In the genomic region with DNA sequence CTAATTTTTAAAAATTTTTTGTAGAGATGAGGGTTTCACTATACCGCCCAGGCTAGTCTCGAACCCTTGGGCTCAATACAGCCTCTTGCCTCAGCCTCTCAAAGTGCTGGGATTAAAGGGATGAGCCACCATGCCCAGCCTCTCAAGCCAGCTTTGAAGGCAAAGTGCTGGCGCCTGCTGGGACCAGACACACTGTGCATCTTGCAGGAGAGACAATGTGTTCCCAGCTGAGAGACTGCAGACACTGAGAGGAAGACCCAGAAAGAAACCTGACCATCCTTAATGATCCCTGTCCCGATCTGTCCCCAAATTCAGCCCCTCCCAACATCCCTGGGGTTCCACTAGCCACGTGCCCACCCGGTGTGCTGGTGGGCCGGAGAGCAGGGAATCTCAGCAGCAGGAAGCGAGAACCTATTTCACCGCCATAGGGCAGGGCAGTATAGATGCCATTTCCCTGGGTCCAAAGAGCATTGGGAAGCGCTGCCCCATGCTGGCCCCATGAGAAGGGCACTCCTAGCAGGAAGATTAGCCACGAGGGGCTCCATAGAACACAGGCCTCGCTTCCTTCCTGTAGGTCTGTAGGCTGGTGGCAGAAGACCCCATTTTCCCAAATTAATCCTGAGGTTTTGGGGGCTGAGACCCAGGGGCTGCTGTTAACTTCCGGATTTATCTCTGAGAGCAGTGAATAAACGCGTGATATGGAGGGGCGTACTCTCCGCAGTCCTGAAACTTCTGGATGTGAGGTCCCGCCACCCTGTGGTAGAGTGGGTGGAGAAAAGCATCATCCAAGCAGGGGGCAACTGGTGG, we compare ENCODE assay signal across 1 cellular context.
TF ChIP-seq lines count a peak whose summit lies in the region.

No MANE protein-coding gene starts in this region.

TF ChIP-seq in HepG2, 621 proteins besides CTCF, POLR2A, EP300 and RAD21 (continued from another document and continues in another):
- TF ChIP-seq, protein P1, sequence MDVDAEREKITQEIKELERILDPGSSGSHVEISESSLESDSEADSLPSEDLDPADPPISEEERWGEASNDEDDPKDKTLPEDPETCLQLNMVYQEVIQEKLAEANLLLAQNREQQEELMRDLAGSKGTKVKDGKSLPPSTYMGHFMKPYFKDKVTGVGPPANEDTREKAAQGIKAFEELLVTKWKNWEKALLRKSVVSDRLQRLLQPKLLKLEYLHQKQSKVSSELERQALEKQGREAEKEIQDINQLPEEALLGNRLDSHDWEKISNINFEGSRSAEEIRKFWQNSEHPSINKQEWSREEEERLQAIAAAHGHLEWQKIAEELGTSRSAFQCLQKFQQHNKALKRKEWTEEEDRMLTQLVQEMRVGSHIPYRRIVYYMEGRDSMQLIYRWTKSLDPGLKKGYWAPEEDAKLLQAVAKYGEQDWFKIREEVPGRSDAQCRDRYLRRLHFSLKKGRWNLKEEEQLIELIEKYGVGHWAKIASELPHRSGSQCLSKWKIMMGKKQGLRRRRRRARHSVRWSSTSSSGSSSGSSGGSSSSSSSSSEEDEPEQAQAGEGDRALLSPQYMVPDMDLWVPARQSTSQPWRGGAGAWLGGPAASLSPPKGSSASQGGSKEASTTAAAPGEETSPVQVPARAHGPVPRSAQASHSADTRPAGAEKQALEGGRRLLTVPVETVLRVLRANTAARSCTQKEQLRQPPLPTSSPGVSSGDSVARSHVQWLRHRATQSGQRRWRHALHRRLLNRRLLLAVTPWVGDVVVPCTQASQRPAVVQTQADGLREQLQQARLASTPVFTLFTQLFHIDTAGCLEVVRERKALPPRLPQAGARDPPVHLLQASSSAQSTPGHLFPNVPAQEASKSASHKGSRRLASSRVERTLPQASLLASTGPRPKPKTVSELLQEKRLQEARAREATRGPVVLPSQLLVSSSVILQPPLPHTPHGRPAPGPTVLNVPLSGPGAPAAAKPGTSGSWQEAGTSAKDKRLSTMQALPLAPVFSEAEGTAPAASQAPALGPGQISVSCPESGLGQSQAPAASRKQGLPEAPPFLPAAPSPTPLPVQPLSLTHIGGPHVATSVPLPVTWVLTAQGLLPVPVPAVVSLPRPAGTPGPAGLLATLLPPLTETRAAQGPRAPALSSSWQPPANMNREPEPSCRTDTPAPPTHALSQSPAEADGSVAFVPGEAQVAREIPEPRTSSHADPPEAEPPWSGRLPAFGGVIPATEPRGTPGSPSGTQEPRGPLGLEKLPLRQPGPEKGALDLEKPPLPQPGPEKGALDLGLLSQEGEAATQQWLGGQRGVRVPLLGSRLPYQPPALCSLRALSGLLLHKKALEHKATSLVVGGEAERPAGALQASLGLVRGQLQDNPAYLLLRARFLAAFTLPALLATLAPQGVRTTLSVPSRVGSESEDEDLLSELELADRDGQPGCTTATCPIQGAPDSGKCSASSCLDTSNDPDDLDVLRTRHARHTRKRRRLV (CRISPR knock-in tag; IDR thresholded peaks at IDR 0.05), result no peak
- TF ChIP-seq, protein P2, sequence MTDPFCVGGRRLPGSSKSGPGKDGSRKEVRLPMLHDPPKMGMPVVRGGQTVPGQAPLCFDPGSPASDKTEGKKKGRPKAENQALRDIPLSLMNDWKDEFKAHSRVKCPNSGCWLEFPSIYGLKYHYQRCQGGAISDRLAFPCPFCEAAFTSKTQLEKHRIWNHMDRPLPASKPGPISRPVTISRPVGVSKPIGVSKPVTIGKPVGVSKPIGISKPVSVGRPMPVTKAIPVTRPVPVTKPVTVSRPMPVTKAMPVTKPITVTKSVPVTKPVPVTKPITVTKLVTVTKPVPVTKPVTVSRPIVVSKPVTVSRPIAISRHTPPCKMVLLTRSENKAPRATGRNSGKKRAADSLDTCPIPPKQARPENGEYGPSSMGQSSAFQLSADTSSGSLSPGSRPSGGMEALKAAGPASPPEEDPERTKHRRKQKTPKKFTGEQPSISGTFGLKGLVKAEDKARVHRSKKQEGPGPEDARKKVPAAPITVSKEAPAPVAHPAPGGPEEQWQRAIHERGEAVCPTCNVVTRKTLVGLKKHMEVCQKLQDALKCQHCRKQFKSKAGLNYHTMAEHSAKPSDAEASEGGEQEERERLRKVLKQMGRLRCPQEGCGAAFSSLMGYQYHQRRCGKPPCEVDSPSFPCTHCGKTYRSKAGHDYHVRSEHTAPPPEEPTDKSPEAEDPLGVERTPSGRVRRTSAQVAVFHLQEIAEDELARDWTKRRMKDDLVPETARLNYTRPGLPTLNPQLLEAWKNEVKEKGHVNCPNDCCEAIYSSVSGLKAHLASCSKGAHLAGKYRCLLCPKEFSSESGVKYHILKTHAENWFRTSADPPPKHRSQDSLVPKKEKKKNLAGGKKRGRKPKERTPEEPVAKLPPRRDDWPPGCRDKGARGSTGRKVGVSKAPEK (CRISPR knock-in tag; IDR thresholded peaks at IDR 0.05; ENCODE audit: borderline replicate concordance), result no peak
- TF ChIP-seq NPAS2 (CRISPR knock-in tag; IDR thresholded peaks at IDR 0.05; ENCODE audit: borderline replicate concordance) (no peak), ZNF660 (CRISPR knock-in tag; IDR thresholded peaks at IDR 0.05; ENCODE audit: borderline replicate concordance, low read depth) (no peak), SRSF9 (IDR thresholded peaks at IDR 0.05; ENCODE audit: borderline replicate concordance, insufficient read depth, low read depth, low read length, poor library complexity, severe bottlenecking) (no peak), MXD3 (CRISPR knock-in tag; IDR thresholded peaks at IDR 0.05) (no peak), PBX2 (CRISPR knock-in tag; IDR thresholded peaks at IDR 0.05) (no peak), ZNF451 (CRISPR knock-in tag; IDR thresholded peaks at IDR 0.05) (no peak), ZNF124 (CRISPR knock-in tag; IDR thresholded peaks at IDR 0.05) (no peak; the same call in 1 of the 2 replicates), CAMTA2 (CRISPR knock-in tag; IDR thresholded peaks at IDR 0.05; ENCODE audit: borderline replicate concordance) (no peak), ZNF280D (CRISPR knock-in tag; IDR thresholded peaks at IDR 0.05) (0 out of 2 replicates have a peak, but pooled peaks have one; percentile 22), ZNF572 (CRISPR knock-in tag; IDR thresholded peaks at IDR 0.05) (no peak), IRX3 (CRISPR knock-in tag; IDR thresholded peaks at IDR 0.05; ENCODE audit: borderline replicate concordance, low read depth) (no peak), KDM5A (IDR thresholded peaks at IDR 0.05; ENCODE audit: borderline replicate concordance, low read length) (no peak), TFAP4 (IDR thresholded peaks at IDR 0.05; ENCODE audit: borderline replicate concordance, low read depth) (peak; percentile 40; the same call in 1 of the 2 replicates), PITX1 (CRISPR knock-in tag; IDR thresholded peaks at IDR 0.05) (peak; percentile 12; the same call in 1 of the 2 replicates), HCFC1 (IDR thresholded peaks at IDR 0.05; ENCODE audit: low read depth, low read length) (no peak), ZNF609 (CRISPR knock-in tag; IDR thresholded peaks at IDR 0.05; ENCODE audit: borderline replicate concordance) (0 out of 2 replicates have a peak, but pooled peaks have one; percentile 40), MAFK (conservative IDR thresholded peaks at IDR 0.05 in 1 of 2, IDR thresholded peaks at IDR 0.05 in 1 of 2; ENCODE audit: low read length in 2 of 2) (no peak), ZNF180 (CRISPR knock-in tag; IDR thresholded peaks at IDR 0.05; ENCODE audit: borderline replicate concordance, low read depth) (no peak), ASH2L (IDR thresholded peaks at IDR 0.05; ENCODE audit: insufficient read length, low read depth, low read length) (peak; percentile 10), ZFP82 (CRISPR knock-in tag; IDR thresholded peaks at IDR 0.05; ENCODE audit: borderline replicate concordance) (no peak), ZNF501 (CRISPR knock-in tag; IDR thresholded peaks at IDR 0.05) (0 out of 2 replicates have a peak, but pooled peaks have one; percentile 7), NCOR1 (IDR thresholded peaks at IDR 0.05; ENCODE audit: borderline replicate concordance, low read length) (no peak; the same call in 1 of the 2 replicates), ADNP (CRISPR knock-in tag; IDR thresholded peaks at IDR 0.05) (no peak), DPF2 (CRISPR knock-in tag; IDR thresholded peaks at IDR 0.05; ENCODE audit: borderline replicate concordance, low read depth) (no peak), CHCHD3 (CRISPR knock-in tag; IDR thresholded peaks at IDR 0.05) (no peak)
- TF ChIP-seq, protein P3, sequence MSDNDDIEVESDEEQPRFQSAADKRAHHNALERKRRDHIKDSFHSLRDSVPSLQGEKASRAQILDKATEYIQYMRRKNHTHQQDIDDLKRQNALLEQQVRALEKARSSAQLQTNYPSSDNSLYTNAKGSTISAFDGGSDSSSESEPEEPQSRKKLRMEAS (IDR thresholded peaks at IDR 0.05), result peak; percentile 72
- TF ChIP-seq, protein P4, sequence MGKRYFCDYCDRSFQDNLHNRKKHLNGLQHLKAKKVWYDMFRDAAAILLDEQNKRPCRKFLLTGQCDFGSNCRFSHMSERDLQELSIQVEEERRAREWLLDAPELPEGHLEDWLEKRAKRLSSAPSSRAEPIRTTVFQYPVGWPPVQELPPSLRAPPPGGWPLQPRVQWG (CRISPR knock-in tag; IDR thresholded peaks at IDR 0.05; ENCODE audit: borderline replicate concordance, low read depth), result no peak
